1 cellular context compared by ENCODE assay signal in genomic region chr17:82823004-82823403, GRCh38.
TF ChIP-seq lines count a peak whose summit lies in the region.

No MANE protein-coding gene starts in this region.

TF ChIP-seq in H1, 55 proteins besides CTCF, POLR2A, EP300 and RAD21 (continued from another document):
- TF ChIP-seq, protein P1, sequence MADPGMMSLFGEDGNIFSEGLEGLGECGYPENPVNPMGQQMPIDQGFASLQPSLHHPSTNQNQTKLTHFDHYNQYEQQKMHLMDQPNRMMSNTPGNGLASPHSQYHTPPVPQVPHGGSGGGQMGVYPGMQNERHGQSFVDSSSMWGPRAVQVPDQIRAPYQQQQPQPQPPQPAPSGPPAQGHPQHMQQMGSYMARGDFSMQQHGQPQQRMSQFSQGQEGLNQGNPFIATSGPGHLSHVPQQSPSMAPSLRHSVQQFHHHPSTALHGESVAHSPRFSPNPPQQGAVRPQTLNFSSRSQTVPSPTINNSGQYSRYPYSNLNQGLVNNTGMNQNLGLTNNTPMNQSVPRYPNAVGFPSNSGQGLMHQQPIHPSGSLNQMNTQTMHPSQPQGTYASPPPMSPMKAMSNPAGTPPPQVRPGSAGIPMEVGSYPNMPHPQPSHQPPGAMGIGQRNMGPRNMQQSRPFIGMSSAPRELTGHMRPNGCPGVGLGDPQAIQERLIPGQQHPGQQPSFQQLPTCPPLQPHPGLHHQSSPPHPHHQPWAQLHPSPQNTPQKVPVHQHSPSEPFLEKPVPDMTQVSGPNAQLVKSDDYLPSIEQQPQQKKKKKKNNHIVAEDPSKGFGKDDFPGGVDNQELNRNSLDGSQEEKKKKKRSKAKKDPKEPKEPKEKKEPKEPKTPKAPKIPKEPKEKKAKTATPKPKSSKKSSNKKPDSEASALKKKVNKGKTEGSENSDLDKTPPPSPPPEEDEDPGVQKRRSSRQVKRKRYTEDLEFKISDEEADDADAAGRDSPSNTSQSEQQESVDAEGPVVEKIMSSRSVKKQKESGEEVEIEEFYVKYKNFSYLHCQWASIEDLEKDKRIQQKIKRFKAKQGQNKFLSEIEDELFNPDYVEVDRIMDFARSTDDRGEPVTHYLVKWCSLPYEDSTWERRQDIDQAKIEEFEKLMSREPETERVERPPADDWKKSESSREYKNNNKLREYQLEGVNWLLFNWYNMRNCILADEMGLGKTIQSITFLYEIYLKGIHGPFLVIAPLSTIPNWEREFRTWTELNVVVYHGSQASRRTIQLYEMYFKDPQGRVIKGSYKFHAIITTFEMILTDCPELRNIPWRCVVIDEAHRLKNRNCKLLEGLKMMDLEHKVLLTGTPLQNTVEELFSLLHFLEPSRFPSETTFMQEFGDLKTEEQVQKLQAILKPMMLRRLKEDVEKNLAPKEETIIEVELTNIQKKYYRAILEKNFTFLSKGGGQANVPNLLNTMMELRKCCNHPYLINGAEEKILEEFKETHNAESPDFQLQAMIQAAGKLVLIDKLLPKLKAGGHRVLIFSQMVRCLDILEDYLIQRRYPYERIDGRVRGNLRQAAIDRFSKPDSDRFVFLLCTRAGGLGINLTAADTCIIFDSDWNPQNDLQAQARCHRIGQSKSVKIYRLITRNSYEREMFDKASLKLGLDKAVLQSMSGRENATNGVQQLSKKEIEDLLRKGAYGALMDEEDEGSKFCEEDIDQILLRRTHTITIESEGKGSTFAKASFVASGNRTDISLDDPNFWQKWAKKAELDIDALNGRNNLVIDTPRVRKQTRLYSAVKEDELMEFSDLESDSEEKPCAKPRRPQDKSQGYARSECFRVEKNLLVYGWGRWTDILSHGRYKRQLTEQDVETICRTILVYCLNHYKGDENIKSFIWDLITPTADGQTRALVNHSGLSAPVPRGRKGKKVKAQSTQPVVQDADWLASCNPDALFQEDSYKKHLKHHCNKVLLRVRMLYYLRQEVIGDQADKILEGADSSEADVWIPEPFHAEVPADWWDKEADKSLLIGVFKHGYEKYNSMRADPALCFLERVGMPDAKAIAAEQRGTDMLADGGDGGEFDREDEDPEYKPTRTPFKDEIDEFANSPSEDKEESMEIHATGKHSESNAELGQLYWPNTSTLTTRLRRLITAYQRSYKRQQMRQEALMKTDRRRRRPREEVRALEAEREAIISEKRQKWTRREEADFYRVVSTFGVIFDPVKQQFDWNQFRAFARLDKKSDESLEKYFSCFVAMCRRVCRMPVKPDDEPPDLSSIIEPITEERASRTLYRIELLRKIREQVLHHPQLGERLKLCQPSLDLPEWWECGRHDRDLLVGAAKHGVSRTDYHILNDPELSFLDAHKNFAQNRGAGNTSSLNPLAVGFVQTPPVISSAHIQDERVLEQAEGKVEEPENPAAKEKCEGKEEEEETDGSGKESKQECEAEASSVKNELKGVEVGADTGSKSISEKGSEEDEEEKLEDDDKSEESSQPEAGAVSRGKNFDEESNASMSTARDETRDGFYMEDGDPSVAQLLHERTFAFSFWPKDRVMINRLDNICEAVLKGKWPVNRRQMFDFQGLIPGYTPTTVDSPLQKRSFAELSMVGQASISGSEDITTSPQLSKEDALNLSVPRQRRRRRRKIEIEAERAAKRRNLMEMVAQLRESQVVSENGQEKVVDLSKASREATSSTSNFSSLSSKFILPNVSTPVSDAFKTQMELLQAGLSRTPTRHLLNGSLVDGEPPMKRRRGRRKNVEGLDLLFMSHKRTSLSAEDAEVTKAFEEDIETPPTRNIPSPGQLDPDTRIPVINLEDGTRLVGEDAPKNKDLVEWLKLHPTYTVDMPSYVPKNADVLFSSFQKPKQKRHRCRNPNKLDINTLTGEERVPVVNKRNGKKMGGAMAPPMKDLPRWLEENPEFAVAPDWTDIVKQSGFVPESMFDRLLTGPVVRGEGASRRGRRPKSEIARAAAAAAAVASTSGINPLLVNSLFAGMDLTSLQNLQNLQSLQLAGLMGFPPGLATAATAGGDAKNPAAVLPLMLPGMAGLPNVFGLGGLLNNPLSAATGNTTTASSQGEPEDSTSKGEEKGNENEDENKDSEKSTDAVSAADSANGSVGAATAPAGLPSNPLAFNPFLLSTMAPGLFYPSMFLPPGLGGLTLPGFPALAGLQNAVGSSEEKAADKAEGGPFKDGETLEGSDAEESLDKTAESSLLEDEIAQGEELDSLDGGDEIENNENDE (IDR thresholded peaks at IDR 0.05; ENCODE audit: insufficient replicate concordance, low read length) = no peak
- TF ChIP-seq TAF1 (IDR thresholded peaks at IDR 0.05; ENCODE audit: low read depth, low read length) (no peak), RBBP5 (IDR thresholded peaks at IDR 0.05; ENCODE audit: borderline replicate concordance, low read depth, low read length) (no peak), SP1 (IDR thresholded peaks at IDR 0.05; ENCODE audit: low read depth, low read length) (no peak), KDM4A (IDR thresholded peaks at IDR 0.05; ENCODE audit: low read depth, low read length, severe bottlenecking) (no peak), CTBP2 (IDR thresholded peaks at IDR 0.05; ENCODE audit: borderline replicate concordance, insufficient read depth, insufficient read length, low read length) (no peak), POLR2AphosphoS5 (IDR thresholded peaks at IDR 0.05; ENCODE audit: low read depth, low read length) (no peak), MAFK (IDR thresholded peaks at IDR 0.05; ENCODE audit: low read depth, low read length) (no peak), CBX5 (IDR thresholded peaks at IDR 0.05; ENCODE audit: low read depth, low read length) (no peak), SP2 (IDR thresholded peaks at IDR 0.05; ENCODE audit: low read length) (no peak), JUN (IDR thresholded peaks at IDR 0.05; ENCODE audit: low read depth, low read length) (no peak), RNF2 (IDR thresholded peaks at IDR 0.05; ENCODE audit: borderline replicate concordance, low read depth, low read length, missing control alignments, poor library complexity, severe bottlenecking) (no peak), HDAC6 (IDR thresholded peaks at IDR 0.05; ENCODE audit: low read depth, low read length) (no peak), HDAC2 (IDR thresholded peaks at IDR 0.05; ENCODE audit: borderline replicate concordance in 1 of 2, low read depth in 2 of 2, low read length in 2 of 2) (no peak), TCF12 (IDR thresholded peaks at IDR 0.05; ENCODE audit: low read depth, low read length) (no peak), TBP (IDR thresholded peaks at IDR 0.05; ENCODE audit: low read depth, low read length) (no peak)
